ENCODE assay signal across 8 cellular contexts in genomic region chr2:28956890-28957289, GRCh38. TPM values are rescaled to one million over a fixed set of nuclear protein-coding genes. Genes with fewer than 3 reads are reported as not detected.
DNase-seq lines count a peak whose midpoint lies in the region; ATAC-seq and TF ChIP-seq lines count a peak whose summit lies in the region.
"Had no signal": no experiment of that assay in that cellular context is flagged by ENCODE, and none has a peak within 500 bp of the region (broad histone marks: within the 10 kb centered on the region; RNA-seq: fewer than 3 reads in every experiment).

No MANE protein-coding gene starts in this region.

- no peak for ATAC-seq in naive thymus-derived CD4-positive, alpha-beta T cell
- no peak for ATAC-seq in GM19467 (IDR thresholded peaks at IDR 0.05; ENCODE audit: unreplicated experiment)

- H3K27me3 Mint-ChIP-seq in brain: peaks cover 6% of the 10 kb centered on the region
- peaks cover 0 to 8% (median 0%) of the 10 kb centered on the region in 5 donors for H3K27me3 Mint-ChIP-seq in naive thymus-derived CD4-positive, alpha-beta T cell

- peak overlapping the region; percentile 40 for H3K4me3 ChIP-seq in naive thymus-derived CD4-positive, alpha-beta T cell (ENCODE audit: low read length)
- no peak overlapping the region for H3K4me3 ChIP-seq in uterus

- DNase-seq in EL: peak; percentile 60
- DNase-seq in LHCN-M2 (ENCODE audit: low read depth): peak; percentile 45
- DNase-seq in naive thymus-derived CD4-positive, alpha-beta T cell: peak in 1 of 9 donors; percentile 11
- no peak for DNase-seq in uterus
- no peak for DNase-seq in NCI-H1694 treated with DMSO at 0.1 percent for 48 hours (lab: John Stamatoyannopoulos, UW)

- H3K4me3 Mint-ChIP-seq in brain: peak overlapping the region in 4 of 5 experiments; percentile 69 to 85 (median 77)
- H3K4me3 Mint-ChIP-seq in naive thymus-derived CD4-positive, alpha-beta T cell: peak overlapping the region in 1 of 10 donors; percentile 72

- POLR2A ChIA-PET in naive thymus-derived CD4-positive, alpha-beta T cell (lab: Charles Lee): no interaction called here

- CTCF ChIA-PET in naive thymus-derived CD4-positive, alpha-beta T cell (lab: Charles Lee): interaction anchor here (0.6 to 2.2 kb wide), 3 partner anchors 59 to 241 kb away, joined by 3 to 5 read pairs (median 3); no protein-coding TSS in a partner anchor

- TF ChIP-seq CTCF in brain (conservative IDR thresholded peaks at IDR 0.05) (peak in 1 of 2 experiments; percentile 6), uterus (IDR thresholded peaks at IDR 0.05) (no peak)

- no peak for TF ChIP-seq POLR2A in uterus (IDR thresholded peaks at IDR 0.05)

- intact Hi-C loops in naive thymus-derived CD4-positive, alpha-beta T cell (cut with micrococcal nuclease): loop anchor here (2.0 to 5.0 kb wide), 3 partner anchors 136 to 965 kb away; partner anchors contain the start of gene ALK (in 1 of the 2)
- intact Hi-C loops in uterus (cut with DNase I; ENCODE audit: low total_unique reads): loop anchor here (10.0 kb wide), 1 partner anchor 238 kb away; no protein-coding TSS in a partner anchor

- no peak overlapping the region for H3K27ac ChIP-seq in naive thymus-derived CD4-positive, alpha-beta T cell (ENCODE audit: low read depth, low read length)
- no peak overlapping the region for H3K27ac ChIP-seq in uterus

- no peaks in the 10 kb centered on the region for H3K4me1 ChIP-seq in naive thymus-derived CD4-positive, alpha-beta T cell (ENCODE audit: control insufficient read depth in 2 of 2, insufficient read depth in 2 of 2, low read length in 2 of 2)
- no peaks in the 10 kb centered on the region for H3K4me1 ChIP-seq in uterus

- peaks cover 0 to 4% (median 0%) of the 10 kb centered on the region in 5 experiments for H3K9me3 Mint-ChIP-seq in brain
- H3K9me3 Mint-ChIP-seq in naive thymus-derived CD4-positive, alpha-beta T cell: no peaks in the 10 kb centered on the region
- H3K9me3 Mint-ChIP-seq: naive thymus-derived CD8-positive, alpha-beta T cell had no signal

- H3K36me3 Mint-ChIP-seq in brain: no peaks in the 10 kb centered on the region
- no peaks in the 10 kb centered on the region for H3K36me3 Mint-ChIP-seq in naive thymus-derived CD4-positive, alpha-beta T cell
- H3K36me3 Mint-ChIP-seq: naive thymus-derived CD8-positive, alpha-beta T cell had no signal

- H3K27me3 ChIP-seq in naive thymus-derived CD4-positive, alpha-beta T cell (ENCODE audit: control insufficient read depth in 2 of 2, insufficient read depth in 2 of 2, low read length in 2 of 2): no peaks in the 10 kb centered on the region
- H3K27me3 ChIP-seq in uterus: no peaks in the 10 kb centered on the region

- peak overlapping the region in 1 of 5 experiments; percentile 46 for H3K27ac Mint-ChIP-seq in brain
- peak overlapping the region in 2 of 9 donors; percentile 19 to 59 for H3K27ac Mint-ChIP-seq in naive thymus-derived CD4-positive, alpha-beta T cell

- peaks cover 34% of the 10 kb centered on the region for H3K4me1 Mint-ChIP-seq in brain
- H3K4me1 Mint-ChIP-seq in naive thymus-derived CD4-positive, alpha-beta T cell: peaks cover 0 to 18% (median 4%) of the 10 kb centered on the region in 7 donors

- no peaks in the 10 kb centered on the region for H3K9me3 ChIP-seq in naive thymus-derived CD4-positive, alpha-beta T cell (ENCODE audit: control insufficient read depth in 2 of 3, low read length in 3 of 3)
- H3K9me3 ChIP-seq in uterus: no peaks in the 10 kb centered on the region

- no peaks in the 10 kb centered on the region for H3K36me3 ChIP-seq in naive thymus-derived CD4-positive, alpha-beta T cell (ENCODE audit: control insufficient read depth in 2 of 3, insufficient read depth in 3 of 3, low read length in 3 of 3)
- no peaks in the 10 kb centered on the region for H3K36me3 ChIP-seq in uterus

RNA-seq across cellular contexts. Expression of gene TOGARAM2, which starts 24.2 kb away (rescaled TPM):
- 0.38 and 0.75 TPM in 2 replicates for total RNA-seq in LHCN-M2 (2014; rRNA removed)
- 0.19 TPM for polyA plus RNA-seq in LHCN-M2 (2012)
- 0.71 TPM for polyA plus RNA-seq in brain (ENCODE audit: insufficient read depth, low read depth, low replicate concordance)
- 1 to 10 TPM in 4 of 5 experiments, under 1 TPM in 1; 0.97 to 4.9 (median 1.6) TPM for total RNA-seq in naive thymus-derived CD4-positive, alpha-beta T cell
- under 1 TPM in 1 of 2 donors, not detected in 1; 0.58 TPM for polyA plus RNA-seq in naive thymus-derived CD4-positive, alpha-beta T cell
- total RNA-seq in uterus: 1 to 10 TPM in 1 of 4 donors, under 1 TPM in 1, not detected in 2; 0.61 to 1.5 TPM

Comparison
In these comparisons a context has a peak if more than half of its experiments do, and no peak if none do; other contexts are left out.
1. DNase-seq: peak in EL (single experiment) and LHCN-M2 (single experiment); none in uterus (0 of 2) and NCI-H1694 treated with DMSO at 0.1 percent for 48 hours (single experiment).